In genomic region chr3:187997946-187998561, GRCh38 we compare ENCODE assay signal across 1 cellular context.
TF ChIP-seq lines count a peak whose summit lies in the region.

No MANE protein-coding gene starts in this region.

TF ChIP-seq in HepG2, 621 proteins besides CTCF, POLR2A, EP300 and RAD21 (continued from another document and continues in another):
- peak; percentile 60; the same call in 1 of the 2 replicates for TF ChIP-seq ZNF792 (CRISPR knock-in tag; IDR thresholded peaks at IDR 0.05)
- peak; percentile 93 for TF ChIP-seq HNF4G (IDR thresholded peaks at IDR 0.05; ENCODE audit: borderline replicate concordance, low read depth, low read length)
- TF ChIP-seq HNF4G (CRISPR knock-in tag; IDR thresholded peaks at IDR 0.05; ENCODE audit: borderline replicate concordance, low read depth) = peak; percentile 89; the same call in 1 of the 2 replicates
- TF ChIP-seq HNRNPH1 (optimal IDR thresholded peaks at IDR 0.05; ENCODE audit: low read depth, low read length) = no peak
- no peak for TF ChIP-seq ZNF724P (CRISPR knock-in tag; IDR thresholded peaks at IDR 0.05; ENCODE audit: borderline replicate concordance)
- TF ChIP-seq HNRNPK (IDR thresholded peaks at IDR 0.05; ENCODE audit: low read depth, low read length, poor library complexity, severe bottlenecking) = no peak
- 0 out of 2 replicates have a peak, but pooled peaks have one; percentile 51 for TF ChIP-seq CBX5 (CRISPR knock-in tag; IDR thresholded peaks at IDR 0.05; ENCODE audit: borderline replicate concordance)
- peak; percentile 89 for TF ChIP-seq CREM (IDR thresholded peaks at IDR 0.05)
- no peak for TF ChIP-seq CREM (CRISPR knock-in tag; IDR thresholded peaks at IDR 0.05)
- no peak for TF ChIP-seq PRPF4 (IDR thresholded peaks at IDR 0.05; ENCODE audit: low read depth, low read length, poor library complexity, severe bottlenecking)
- no peak for TF ChIP-seq NRL (CRISPR knock-in tag; IDR thresholded peaks at IDR 0.05; ENCODE audit: borderline replicate concordance)
- TF ChIP-seq ZC3H4 (CRISPR knock-in tag; IDR thresholded peaks at IDR 0.05; ENCODE audit: borderline replicate concordance) = no peak
- TF ChIP-seq ATF3 (CRISPR knock-in tag; IDR thresholded peaks at IDR 0.05) = no peak
- peak; percentile 39; the same call in 1 of the 2 replicates for TF ChIP-seq SMC3 (IDR thresholded peaks at IDR 0.05; ENCODE audit: low read length)
- no peak for TF ChIP-seq NCOA5 (CRISPR knock-in tag; IDR thresholded peaks at IDR 0.05)
- no peak for TF ChIP-seq ZBTB42 (CRISPR knock-in tag; IDR thresholded peaks at IDR 0.05)
- peak; percentile 87 for TF ChIP-seq HDAC1 (CRISPR knock-in tag; IDR thresholded peaks at IDR 0.05)
- peak; percentile 88 for TF ChIP-seq NR2F2 (IDR thresholded peaks at IDR 0.05; ENCODE audit: borderline replicate concordance, low read depth)
- no peak for TF ChIP-seq ZNF576 (CRISPR knock-in tag; IDR thresholded peaks at IDR 0.05)
- no peak for TF ChIP-seq PAWR (CRISPR knock-in tag; IDR thresholded peaks at IDR 0.05; ENCODE audit: borderline replicate concordance)
- no peak for TF ChIP-seq ZNF224 (CRISPR knock-in tag; IDR thresholded peaks at IDR 0.05)
- no peak for TF ChIP-seq ZBTB44 (CRISPR knock-in tag; IDR thresholded peaks at IDR 0.05)
- TF ChIP-seq NFKB2 (CRISPR knock-in tag; IDR thresholded peaks at IDR 0.05; ENCODE audit: borderline replicate concordance) = no peak
- TF ChIP-seq ZNF563 (CRISPR knock-in tag; IDR thresholded peaks at IDR 0.05) = no peak
- no peak for TF ChIP-seq NBN (conservative IDR thresholded peaks at IDR 0.05)
- TF ChIP-seq ZNF780A (CRISPR knock-in tag; IDR thresholded peaks at IDR 0.05) = no peak
- no peak for TF ChIP-seq CAMTA2 (CRISPR knock-in tag; IDR thresholded peaks at IDR 0.05; ENCODE audit: borderline replicate concordance)
- no peak for TF ChIP-seq ZNF143 (CRISPR knock-in tag; IDR thresholded peaks at IDR 0.05)
- TF ChIP-seq ATF6 (CRISPR knock-in tag; conservative IDR thresholded peaks at IDR 0.05) = no peak
- TF ChIP-seq FOXK1 (CRISPR knock-in tag; IDR thresholded peaks at IDR 0.05; ENCODE audit: borderline replicate concordance, low read depth) = peak; percentile 72; the same call in 1 of the 2 replicates
- no peak for TF ChIP-seq ZNF558 (CRISPR knock-in tag; IDR thresholded peaks at IDR 0.05; ENCODE audit: borderline replicate concordance)
- peak; percentile 91 for TF ChIP-seq NR2F6 (IDR thresholded peaks at IDR 0.05)
- peak; percentile 90 for TF ChIP-seq NR2F6 (CRISPR knock-in tag; IDR thresholded peaks at IDR 0.05)
- TF ChIP-seq NCOA1 (CRISPR knock-in tag; IDR thresholded peaks at IDR 0.05) = peak; percentile 94; the same call in 1 of the 2 replicates
- TF ChIP-seq ZNF598 (CRISPR knock-in tag; IDR thresholded peaks at IDR 0.05; ENCODE audit: borderline replicate concordance) = no peak
- no peak for TF ChIP-seq PRMT3 (CRISPR knock-in tag; IDR thresholded peaks at IDR 0.05; ENCODE audit: borderline replicate concordance, low read depth)
- TF ChIP-seq BCL3 (CRISPR knock-in tag; IDR thresholded peaks at IDR 0.05) = 0 out of 2 replicates have a peak, but pooled peaks have one; percentile 18
- peak; percentile 44; the same call in 1 of the 2 replicates for TF ChIP-seq ZNF614 (CRISPR knock-in tag; IDR thresholded peaks at IDR 0.05; ENCODE audit: borderline replicate concordance)
- no peak for TF ChIP-seq ZNF510 (CRISPR knock-in tag; IDR thresholded peaks at IDR 0.05; ENCODE audit: low read depth)
- no peak for TF ChIP-seq CSRNP2 (CRISPR knock-in tag; conservative IDR thresholded peaks at IDR 0.05; ENCODE audit: low read depth)
- TF ChIP-seq NR3C1 (CRISPR knock-in tag; IDR thresholded peaks at IDR 0.05) = no peak
- no peak for TF ChIP-seq KLF11 (CRISPR knock-in tag; IDR thresholded peaks at IDR 0.05)
- TF ChIP-seq GPBP1L1 (CRISPR knock-in tag; IDR thresholded peaks at IDR 0.05) = no peak
- no peak for TF ChIP-seq KAT7 (CRISPR knock-in tag; IDR thresholded peaks at IDR 0.05; ENCODE audit: borderline replicate concordance)
- no peak for TF ChIP-seq MYNN (CRISPR knock-in tag; IDR thresholded peaks at IDR 0.05; ENCODE audit: low read depth)
- TF ChIP-seq ZNF670 (CRISPR knock-in tag; IDR thresholded peaks at IDR 0.05; ENCODE audit: borderline replicate concordance) = no peak
- peak; percentile 95 for TF ChIP-seq GFI1 (CRISPR knock-in tag; IDR thresholded peaks at IDR 0.05; ENCODE audit: borderline replicate concordance)
- TF ChIP-seq ZHX1 (CRISPR knock-in tag; IDR thresholded peaks at IDR 0.05; ENCODE audit: low read depth) = no peak
- no peak for TF ChIP-seq PTBP1 (IDR thresholded peaks at IDR 0.05; ENCODE audit: low read depth, low read length, poor library complexity, severe bottlenecking)
- no peak for TF ChIP-seq KLF13 (CRISPR knock-in tag; IDR thresholded peaks at IDR 0.05)
- TF ChIP-seq RBFOX2 (IDR thresholded peaks at IDR 0.05; ENCODE audit: low read depth, low read length) = no peak
- TF ChIP-seq TSC22D2 (CRISPR knock-in tag; IDR thresholded peaks at IDR 0.05; ENCODE audit: borderline replicate concordance) = 0 out of 2 replicates have a peak, but pooled peaks have one; percentile 27
- TF ChIP-seq RFXANK (CRISPR knock-in tag; IDR thresholded peaks at IDR 0.05) = 0 out of 2 replicates have a peak, but pooled peaks have one; percentile 52
- TF ChIP-seq CERS6 (CRISPR knock-in tag; IDR thresholded peaks at IDR 0.05) = no peak
- no peak for TF ChIP-seq ETS1 (CRISPR knock-in tag; IDR thresholded peaks at IDR 0.05)
- no peak for TF ChIP-seq XBP1 (CRISPR knock-in tag; IDR thresholded peaks at IDR 0.05)
- TF ChIP-seq ZBTB20 (CRISPR knock-in tag; IDR thresholded peaks at IDR 0.05; ENCODE audit: borderline replicate concordance, low read depth) = no peak
- TF ChIP-seq RXRB (CRISPR knock-in tag; IDR thresholded peaks at IDR 0.05; ENCODE audit: borderline replicate concordance) = peak; percentile 94
- TF ChIP-seq POGZ (CRISPR knock-in tag; IDR thresholded peaks at IDR 0.05) = peak; percentile 66
- no peak for TF ChIP-seq FOSL1 (CRISPR knock-in tag; IDR thresholded peaks at IDR 0.05; ENCODE audit: borderline replicate concordance)
- no peak for TF ChIP-seq IKZF1 (IDR thresholded peaks at IDR 0.05)
- peak; percentile 94 for TF ChIP-seq GATAD2A (CRISPR knock-in tag; IDR thresholded peaks at IDR 0.05)
- TF ChIP-seq FOXC1 (CRISPR knock-in tag; IDR thresholded peaks at IDR 0.05; ENCODE audit: borderline replicate concordance) = 0 out of 2 replicates have a peak, but pooled peaks have one; percentile 67
